Comparison of ENCODE assay signal across 11 cellular contexts in the genomic region with DNA sequence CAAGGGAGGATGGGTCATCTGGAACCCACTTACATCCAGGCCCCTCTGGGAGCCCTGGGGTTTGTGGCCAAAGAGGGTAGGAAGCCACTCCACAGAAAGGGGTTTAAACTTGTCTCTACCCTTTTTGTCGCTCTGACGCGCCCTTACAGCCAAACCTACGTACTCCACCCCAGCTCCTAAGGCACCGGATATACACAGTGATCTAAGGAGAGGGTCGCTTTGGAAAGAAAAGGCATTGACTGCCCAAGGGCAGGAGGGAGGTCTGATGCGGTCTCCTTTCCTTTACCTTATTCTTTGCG. TPM values are rescaled to one million over a fixed set of nuclear protein-coding genes. Genes with fewer than 3 reads are reported as not detected.
DNase-seq lines count a peak whose midpoint lies in the region; ATAC-seq and TF ChIP-seq lines count a peak whose summit lies in the region.
"Had no signal": no experiment of that assay in that cellular context is flagged by ENCODE, and none has a peak within 500 bp of the region (broad histone marks: within the 10 kb centered on the region; RNA-seq: fewer than 3 reads in every experiment).

No MANE protein-coding gene starts in this region.

- H3K27me3 Mint-ChIP-seq in activated naive CD4-positive, alpha-beta T cell treated with anti-CD3 and anti-CD28 coated beads, Interleukin-2, amount 10 ng/mL, durations not matched to agents 7 days and 5 days, result peaks cover 33% of the 10 kb centered on the region

- no peak for TF ChIP-seq POLR2A in prostate gland (IDR thresholded peaks at IDR 0.05)

- DNase-seq in SJCRH30, result no peak
- DNase-seq in right cardiac atrium, result peak in 1 of 3 donors; percentile 54
- DNase-seq in prostate gland (ENCODE audit: low spot score), result no peak
- DNase-seq in NCI-H2029 (lab: John Stamatoyannopoulos, UW), result no peak
- DNase-seq in amniotic stem cell (lab: John Stamatoyannopoulos, UW), result no peak
- no peak for DNase-seq in activated naive CD4-positive, alpha-beta T cell treated with anti-CD3 and anti-CD28 coated beads, Interleukin-2, amount 10 ng/mL, durations not matched to agents 7 days and 5 days
- no peak for DNase-seq in NOMO-1 treated with DMSO at 0.1 percent for 48 hours (lab: John Stamatoyannopoulos, UW; ENCODE audit: unreplicated experiment)
- DNase-seq: DND-41, NCI-H524 treated with DMSO at 0.1 percent for 48 hours had no signal

- no peak overlapping the region for H3K27ac Mint-ChIP-seq in activated naive CD4-positive, alpha-beta T cell treated with anti-CD3 and anti-CD28 coated beads, Interleukin-2, amount 10 ng/mL, durations not matched to agents 7 days and 5 days

- H3K27ac ChIP-seq in C4-2B, result peak overlapping the region; percentile 94
- no peak overlapping the region for H3K27ac ChIP-seq in SJCRH30
- no peak overlapping the region for H3K27ac ChIP-seq in right cardiac atrium (ENCODE audit: low read length)
- peak overlapping the region; percentile 80 to 81 for H3K27ac ChIP-seq in prostate gland
- H3K27ac ChIP-seq: HL-60 had no signal

- WGBS in right cardiac atrium, result 66% methylated on average over 8 of the region's 8 CpGs
- 74% methylated on average over 8 of the region's 8 CpGs for WGBS in prostate gland

- H3K27me3 ChIP-seq in SJCRH30 (no peaks in the 10 kb centered on the region), right cardiac atrium (ENCODE audit: control insufficient read depth, insufficient read depth) (no peaks in the 10 kb centered on the region), prostate gland (replicated peaks; ENCODE audit: insufficient read depth) (no peaks in the 10 kb centered on the region)

- peak in 1 of 2 donors; percentile 17 for ATAC-seq in right cardiac atrium

- H3K36me3 ChIP-seq in SJCRH30 (no peaks in the 10 kb centered on the region), prostate gland (no peaks in the 10 kb centered on the region)

- CTCF ChIA-PET in activated naive CD4-positive, alpha-beta T cell treated with anti-CD3 and anti-CD28 coated beads, Interleukin-2, amount 10 ng/mL, durations not matched to agents 7 days and 5 days (lab: Charles Lee), result no interaction called here

- H3K36me3 Mint-ChIP-seq in activated naive CD4-positive, alpha-beta T cell treated with anti-CD3 and anti-CD28 coated beads, Interleukin-2, amount 10 ng/mL, durations not matched to agents 7 days and 5 days, result no peaks in the 10 kb centered on the region

- no peaks in the 10 kb centered on the region for H3K9me3 Mint-ChIP-seq in activated naive CD4-positive, alpha-beta T cell treated with anti-CD3 and anti-CD28 coated beads, Interleukin-2, amount 10 ng/mL, durations not matched to agents 7 days and 5 days

- TF ChIP-seq CTCF in C4-2B (conservative IDR thresholded peaks at IDR 0.05) (no peak), prostate gland (IDR thresholded peaks at IDR 0.05) (no peak)

- H3K4me3 ChIP-seq in SJCRH30, result peak overlapping the region; percentile 73
- H3K4me3 ChIP-seq in right cardiac atrium (ENCODE audit: low read length), result peak overlapping the region; percentile 96
- H3K4me3 ChIP-seq in prostate gland, result peak overlapping the region; percentile 69 to 79

- H3K4me1 ChIP-seq in SJCRH30 (peaks cover 7% of the 10 kb centered on the region), right cardiac atrium (ENCODE audit: control insufficient read depth, insufficient read depth, low read length) (peaks cover 4% of the 10 kb centered on the region), prostate gland (replicated peaks) (no peaks in the 10 kb centered on the region)

- intact Hi-C loops in right cardiac atrium (cut with DNase I), result loop anchor here in 1 of 4 donors (10.0 kb wide), 1 partner anchor 213 kb away; no protein-coding TSS in a partner anchor
- intact Hi-C loops in prostate gland (cut with DNase I), result loop anchor here (5.0 to 10.0 kb wide), 2 partner anchors 186 to 373 kb away; no protein-coding TSS in a partner anchor

- H3K4me1 Mint-ChIP-seq in activated naive CD4-positive, alpha-beta T cell treated with anti-CD3 and anti-CD28 coated beads, Interleukin-2, amount 10 ng/mL, durations not matched to agents 7 days and 5 days, result peaks cover 4% of the 10 kb centered on the region

- H3K9me3 ChIP-seq in SJCRH30 (replicated peaks) (no peaks in the 10 kb centered on the region), right cardiac atrium (ENCODE audit: control insufficient read depth, low read length) (no peaks in the 10 kb centered on the region), prostate gland (no peaks in the 10 kb centered on the region)

- no peak overlapping the region for H3K4me3 Mint-ChIP-seq in activated naive CD4-positive, alpha-beta T cell treated with anti-CD3 and anti-CD28 coated beads, Interleukin-2, amount 10 ng/mL, durations not matched to agents 7 days and 5 days

RNA-seq across cellular contexts. Expression of a gene that starts 0.6 kb away (rescaled TPM):
- 11.0 and 11.6 TPM in 2 replicates for total RNA-seq in SJCRH30 (2014; rRNA removed; shearing (Covaris generic))
- total RNA-seq in right cardiac atrium, result 10 to 100 TPM in 1 of 4 donors, 1 to 10 TPM in 3; 6.3 to 10.1 (median 8.0) TPM
- polyA plus RNA-seq in right cardiac atrium, result 3.7 TPM
- total RNA-seq in prostate gland, result 10 to 100 TPM; 45.0 to 82.0 TPM

Comparison
In these comparisons a context has a peak if more than half of its experiments do, and no peak if none do; other contexts are left out.
1. H3K27ac ChIP-seq: peak in C4-2B (single experiment) and prostate gland (2 of 2); none in SJCRH30 (single experiment) and right cardiac atrium (single experiment).
2. Peak in every context shown above with its lines, with median percentiles within 50 percentile points of each other: H3K4me3 ChIP-seq.